In the genomic region with DNA sequence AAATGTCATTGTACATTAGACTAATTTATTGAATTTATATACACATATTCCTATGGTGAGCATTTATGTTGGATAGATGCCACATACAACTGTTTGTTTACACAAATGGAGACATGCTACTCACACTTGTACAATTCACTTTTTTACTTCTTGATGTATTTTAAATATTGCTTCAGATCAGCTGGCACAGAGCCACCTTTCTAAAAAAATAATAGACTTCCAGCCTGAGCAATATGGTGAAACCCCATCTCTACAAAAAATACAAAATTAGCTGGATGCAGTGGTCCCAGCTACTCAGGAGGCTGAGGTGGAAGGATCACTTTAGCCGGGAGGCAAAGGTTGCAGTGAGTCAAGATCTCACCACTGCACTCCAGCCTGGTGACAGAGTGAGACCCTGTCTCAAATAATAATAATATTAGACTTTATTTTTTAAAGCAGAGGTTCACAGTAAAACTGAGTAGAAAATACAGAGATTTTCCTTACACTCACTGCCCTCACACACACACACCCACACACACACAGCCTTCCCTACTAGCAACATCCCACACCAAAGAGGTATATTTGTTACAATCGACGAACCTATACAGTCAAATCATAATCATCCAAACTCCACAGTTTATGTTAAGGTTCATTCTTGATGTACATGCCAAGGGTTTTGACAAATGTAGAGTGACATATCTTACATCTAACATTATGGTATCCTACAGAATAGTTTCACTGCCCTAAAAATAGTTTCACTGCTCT, we compare ENCODE assay signal across 12 cellular contexts. TPM values are rescaled to one million over a fixed set of nuclear protein-coding genes. Genes with fewer than 3 reads are reported as not detected.
DNase-seq lines count a peak whose midpoint lies in the region; ATAC-seq and TF ChIP-seq lines count a peak whose summit lies in the region.
"Had no signal": no experiment of that assay in that cellular context is flagged by ENCODE, and none has a peak within 500 bp of the region (broad histone marks: within the 10 kb centered on the region; RNA-seq: fewer than 3 reads in every experiment).

No MANE protein-coding gene starts in this region.

- no peak overlapping the region for H2BK5ac ChIP-seq in IMR-90 (ENCODE audit: low read depth, low read length, poor library complexity, severe bottlenecking)

- TF ChIP-seq POLR2A in IMR-90 (IDR thresholded peaks at IDR 0.05; ENCODE audit: low read depth, low read length) (no peak), erythroblast (IDR thresholded peaks at IDR 0.05; ENCODE audit: low read length) (no peak)

- no peak overlapping the region for H3K23ac ChIP-seq in IMR-90 (ENCODE audit: low read depth, low read length)

- no peak overlapping the region for H3K18ac ChIP-seq in IMR-90 (ENCODE audit: low read depth, low read length)

- no peaks in the 10 kb centered on the region for H3K79me1 ChIP-seq in IMR-90 (ENCODE audit: low read depth in 1 of 2, low read length in 2 of 2)

- intact Hi-C loops in CD4-positive, alpha-beta memory T cell (cut with micrococcal nuclease), result loop anchor here (1.0 to 5.0 kb wide), 2 partner anchors 16 to 78 kb away; a partner anchor contains a TSS
- intact Hi-C loops in IMR-90 (cut with micrococcal nuclease), result no loop called here

- H3K4me1 ChIP-seq in CD4-positive, alpha-beta memory T cell (ENCODE audit: insufficient read depth, low read length), result peaks cover 26% of the 10 kb centered on the region
- H3K4me1 ChIP-seq in IMR-90 (ENCODE audit: control insufficient read depth, insufficient read depth, low read length) (peaks cover 7% of the 10 kb centered on the region), mucosa of rectum (ENCODE audit: control insufficient read depth in 2 of 2, insufficient read depth in 2 of 2, low read length in 2 of 2) (peaks cover 0 to 8% of the 10 kb centered on the region in 2 donors)

- no peak overlapping the region for H3K14ac ChIP-seq in IMR-90 (replicated peaks; ENCODE audit: low read depth, low read length)

- H3K9me3 Mint-ChIP-seq in CD4-positive, alpha-beta memory T cell, result no peaks in the 10 kb centered on the region
- no peaks in the 10 kb centered on the region for H3K9me3 Mint-ChIP-seq in activated naive CD8-positive, alpha-beta T cell (ENCODE audit: low read depth)

- peak overlapping the region; percentile 88 to 99 (median 94) for H3K4me3 Mint-ChIP-seq in CD4-positive, alpha-beta memory T cell
- peak overlapping the region; percentile 90 for H3K4me3 Mint-ChIP-seq in activated naive CD8-positive, alpha-beta T cell

- no peaks in the 10 kb centered on the region for H3K36me3 Mint-ChIP-seq in CD4-positive, alpha-beta memory T cell
- H3K36me3 Mint-ChIP-seq in activated naive CD8-positive, alpha-beta T cell, result no peaks in the 10 kb centered on the region

- H2AK9ac ChIP-seq in IMR-90 (replicated peaks; ENCODE audit: low read depth, low read length, poor library complexity), result no peak overlapping the region

- H4K5ac ChIP-seq in IMR-90 (ENCODE audit: low read depth, low read length), result no peak overlapping the region

- H2BK20ac ChIP-seq in IMR-90 (ENCODE audit: low read depth, low read length), result no peak overlapping the region

- no peak overlapping the region for H2BK120ac ChIP-seq in IMR-90 (ENCODE audit: low read depth, low read length)

- no peak for DNase-seq in CD4-positive, alpha-beta memory T cell
- DNase-seq in IMR-90 (no peak), NCI-H526 (lab: John Stamatoyannopoulos, UW) (no peak), erythroblast (lab: John Stamatoyannopoulos, UW) (no peak)
- no peak for DNase-seq in stimulated activated CD4-positive, alpha-beta T cell treated with anti-CD3 and anti-CD28 coated beads, Interleukin-12 subunit alpha, Interleukin-12 subunit beta, amount 100 ng/mL, for 4 hours
- no peak for DNase-seq in stimulated activated CD4-positive, alpha-beta T cell treated with anti-CD3 and anti-CD28 coated beads, Interleukin-2, amount 100 ng/mL, for 48 hours
- DNase-seq: DMS153; NCI-H146; sigmoid colon; stimulated activated CD8-positive, alpha-beta memory T cell treated with anti-CD3 and anti-CD28 coated beads, Interleukin-4, amount 100 ng/mL, for 48 hours had no signal

- H3K27me3 ChIP-seq in CD4-positive, alpha-beta memory T cell (ENCODE audit: insufficient read depth, low read length), result no peaks in the 10 kb centered on the region
- H3K27me3 ChIP-seq in IMR-90 (ENCODE audit: control insufficient read depth, insufficient read depth, low read length), result no peaks in the 10 kb centered on the region
- no peaks in the 10 kb centered on the region for H3K27me3 ChIP-seq in mucosa of rectum (ENCODE audit: control insufficient read depth in 2 of 2, insufficient read depth in 2 of 2, low read length in 2 of 2)
- H3K27me3 ChIP-seq: sigmoid colon had no signal

- no peak overlapping the region for H3K4ac ChIP-seq in IMR-90 (ENCODE audit: low read depth, low read length)

- peak overlapping the region; percentile 75 to 100 (median 97) for H3K27ac Mint-ChIP-seq in CD4-positive, alpha-beta memory T cell
- peak overlapping the region; percentile 90 for H3K27ac Mint-ChIP-seq in activated naive CD8-positive, alpha-beta T cell

- no peak overlapping the region for H4K91ac ChIP-seq in IMR-90 (ENCODE audit: insufficient read depth, low read depth, low read length)

- dilution Hi-C loops in IMR-90 (cut with HindIII; ENCODE audit: low sequenced_read_pairs, unreplicated experiment), result no loop called here

- H3K4me1 Mint-ChIP-seq in CD4-positive, alpha-beta memory T cell, result peaks cover 27 to 46% (median 38%) of the 10 kb centered on the region in 4 donors
- H3K4me1 Mint-ChIP-seq in activated naive CD8-positive, alpha-beta T cell (ENCODE audit: low read depth), result peaks cover 47% of the 10 kb centered on the region

- POLR2A ChIA-PET in CD4-positive, alpha-beta memory T cell (lab: Charles Lee; ENCODE audit: partially characterized antibody), result interaction anchor here (0.7 to 5.0 kb wide), 2 partner anchors 16 to 25 kb away, joined by 3 to 28 read pairs; a partner anchor contains a TSS
- POLR2A ChIA-PET in IMR-90 (lab: Charles Lee; ENCODE audit: unreplicated experiment), result no interaction called here

- H3K4me2 ChIP-seq in IMR-90 (ENCODE audit: low read depth, low read length), result no peak overlapping the region; the same call in 1 of the 2 replicates

- no peak overlapping the region for H4K8ac ChIP-seq in IMR-90 (ENCODE audit: low read depth in 2 of 2, low read length in 2 of 2)

- H2AK5ac ChIP-seq in IMR-90 (ENCODE audit: low read depth, low read length), result 0 out of 2 replicates have a peak overlapping the region, but pooled peaks have one; percentile 1

- H4K20me1 ChIP-seq in IMR-90 (ENCODE audit: insufficient read depth, low read length), result no peaks in the 10 kb centered on the region

- no peaks in the 10 kb centered on the region for H3K27me3 Mint-ChIP-seq in CD4-positive, alpha-beta memory T cell
- H3K27me3 Mint-ChIP-seq in activated naive CD8-positive, alpha-beta T cell, result no peaks in the 10 kb centered on the region

- WGBS in IMR-90 (ENCODE audit: extremely low coverage in 2 of 2, insufficient read length in 1 of 2), 2 experiments, result no CpG with 5 or more reads among the region's 3 CpGs

- no peak overlapping the region for H3K9ac ChIP-seq in IMR-90 (ENCODE audit: low read depth, low read length)
- H3K9ac ChIP-seq in mucosa of rectum (ENCODE audit: low read depth in 1 of 2, low read length in 2 of 2), result peak overlapping the region in 1 of 2 donors; percentile 19

- H3K36me3 ChIP-seq in CD4-positive, alpha-beta memory T cell (ENCODE audit: insufficient read depth, low read length), result no peaks in the 10 kb centered on the region
- H3K36me3 ChIP-seq in IMR-90 (ENCODE audit: control insufficient read depth, insufficient read depth, low read length) (no peaks in the 10 kb centered on the region), mucosa of rectum (ENCODE audit: control insufficient read depth in 2 of 2, insufficient read depth in 2 of 2, low read length in 2 of 2) (no peaks in the 10 kb centered on the region)
- H3K36me3 ChIP-seq: sigmoid colon had no signal

- H3K9me1 ChIP-seq in IMR-90 (ENCODE audit: insufficient read depth, low read length), result peaks cover 7% of the 10 kb centered on the region; the same call in 1 of the 2 replicates

- H3K4me3 ChIP-seq in CD4-positive, alpha-beta memory T cell (ENCODE audit: low read length in 2 of 2), result peak overlapping the region; percentile 44 to 80
- H3K4me3 ChIP-seq in IMR-90 (ENCODE audit: insufficient read depth, low read depth, low read length) (no peak overlapping the region), mucosa of rectum (ENCODE audit: low read length in 2 of 2) (peak overlapping the region; percentile 58 to 78)

- ATAC-seq in IMR-90 (ENCODE audit: low read depth), result no peak

- peak overlapping the region; percentile 68 for H3K27ac ChIP-seq in CD4-positive, alpha-beta memory T cell (ENCODE audit: low read depth, low read length)
- no peak overlapping the region for H3K27ac ChIP-seq in IMR-90 (ENCODE audit: insufficient read depth, low read length)
- no peak overlapping the region for H3K27ac ChIP-seq in mucosa of rectum (ENCODE audit: low read depth in 2 of 2, low read length in 2 of 2)
- H3K27ac ChIP-seq: sigmoid colon had no signal

- no peak overlapping the region for H3K56ac ChIP-seq in IMR-90 (ENCODE audit: extremely low read depth, insufficient read depth, low read length)

- BruUV-seq in IMR-90 (replicated peaks; lab: Mats Ljungman, UMichigan), result no TSS peak

- TF ChIP-seq CTCF in IMR-90 (conservative IDR thresholded peaks at IDR 0.05; ENCODE audit: low read depth, low read length), result no peak

- no peaks in the 10 kb centered on the region for H3K9me3 ChIP-seq in CD4-positive, alpha-beta memory T cell (ENCODE audit: control insufficient read depth in 1 of 2, low read length in 2 of 2)
- H3K9me3 ChIP-seq in IMR-90 (ENCODE audit: control insufficient read depth, insufficient read depth, low read length), result no peaks in the 10 kb centered on the region
- no peaks in the 10 kb centered on the region for H3K9me3 ChIP-seq in mucosa of rectum (ENCODE audit: control insufficient read depth in 2 of 2, low read length in 2 of 2)
- H3K9me3 ChIP-seq: sigmoid colon had no signal

- in situ Hi-C loops in IMR-90 (cut with MboI; ENCODE audit: low sequenced_read_pairs), result no loop called here

- no peak overlapping the region for H2BK15ac ChIP-seq in IMR-90 (ENCODE audit: low read depth, low read length)

- CTCF ChIA-PET in CD4-positive, alpha-beta memory T cell (lab: Charles Lee; ENCODE audit: partially characterized antibody), result interaction anchor here (2.2 to 3.7 kb wide), 2 partner anchors 11 to 148 kb away, joined by 15 to 16 read pairs; no protein-coding TSS in a partner anchor
- CTCF ChIA-PET in IMR-90 (lab: Yijun Ruan, JAX), result no interaction called here

- TF ChIP-seq RAD21 in IMR-90 (IDR thresholded peaks at IDR 0.05; ENCODE audit: low read length), result no peak

- H2AFZ ChIP-seq in IMR-90 (replicated peaks; ENCODE audit: low read length, poor library complexity), result no peak overlapping the region

RNA-seq across cellular contexts. Expression of a gene that starts 16.5 kb away (rescaled TPM):
- total RNA-seq in CD4-positive, alpha-beta memory T cell, result 1 to 10 TPM; 5.6 to 6.1 TPM
- polyA plus RNA-seq in CD4-positive, alpha-beta memory T cell, result 1 to 10 TPM; 3.6 to 5.2 TPM
- total RNA-seq in IMR-90 (2012; rRNA removed), result 3.4 and 4.4 TPM in 2 replicates
- 1.6 and 2.7 TPM in 2 replicates for polyA plus RNA-seq in IMR-90 (2012; rRNA removed)
- polyA plus RNA-seq in IMR-90 (2012; cell fraction: cytosol; rRNA removed), result 1.6 and 1.9 TPM in 2 replicates
- 2.0 and 2.4 TPM in 2 replicates for polyA plus RNA-seq in IMR-90 (2012; cell fraction: nucleus; rRNA removed; ENCODE audit: low replicate concordance)
